In genomic region chr1:186304982-186305949, GRCh38 we compare ENCODE assay signal across 9 cellular contexts. TPM values are rescaled to one million over a fixed set of nuclear protein-coding genes. Genes with fewer than 3 reads are reported as not detected.
DNase-seq lines count a peak whose midpoint lies in the region; ATAC-seq and TF ChIP-seq lines count a peak whose summit lies in the region.
"Had no signal": no experiment of that assay in that cellular context is flagged by ENCODE, and none has a peak within 500 bp of the region (broad histone marks: within the 10 kb centered on the region; RNA-seq: fewer than 3 reads in every experiment).

No MANE protein-coding gene starts in this region.

- DNase-seq in activated CD4-positive, alpha-beta T cell treated with anti-CD3 and anti-CD28 coated beads, Interleukin-2, amount 10 ng/mL, durations not matched to agents 7 days and 5 days = peak; percentile 66
- no peak for DNase-seq in activated CD4-positive, alpha-beta T cell treated with anti-CD3 and anti-CD28 coated beads, Interleukin-2, amount 50 U/mL, for 48 hours
- DNase-seq in T-cell (peak in 6 of 34 experiments; percentile 5 to 28 (median 14)), globus pallidus (ENCODE audit: low spot score) (peak; percentile 18), type B pancreatic cell (ENCODE audit: extremely low spot score, unreplicated experiment) (no peak)

- H3K36me3 Mint-ChIP-seq in activated CD4-positive, alpha-beta T cell treated with anti-CD3 and anti-CD28 coated beads, Interleukin-2, amount 10 ng/mL, durations not matched to agents 7 days and 5 days (ENCODE audit: low read depth) = peaks cover 25% of the 10 kb centered on the region
- peaks cover 4% of the 10 kb centered on the region for H3K36me3 Mint-ChIP-seq in T-cell
- peaks cover 3% of the 10 kb centered on the region for H3K36me3 Mint-ChIP-seq in type B pancreatic cell

- peaks cover 8% of the 10 kb centered on the region for H3K9me3 Mint-ChIP-seq in activated CD4-positive, alpha-beta T cell treated with anti-CD3 and anti-CD28 coated beads, Interleukin-2, amount 10 ng/mL, durations not matched to agents 7 days and 5 days
- peaks cover 0 to 4% (median 0%) of the 10 kb centered on the region in 3 donors for H3K9me3 Mint-ChIP-seq in T-cell
- H3K9me3 Mint-ChIP-seq in type B pancreatic cell = no peaks in the 10 kb centered on the region
- H3K9me3 Mint-ChIP-seq: central memory CD8-positive, alpha-beta T cell had no signal

- no peaks in the 10 kb centered on the region for H3K27me3 ChIP-seq in HUES48 (ENCODE audit: control insufficient read depth, insufficient read depth, low read length)

- H3K4me1 Mint-ChIP-seq in activated CD4-positive, alpha-beta T cell treated with anti-CD3 and anti-CD28 coated beads, Interleukin-2, amount 10 ng/mL, durations not matched to agents 7 days and 5 days = peaks cover 61% of the 10 kb centered on the region
- peaks cover 56 to 57% (median 56%) of the 10 kb centered on the region in 3 donors for H3K4me1 Mint-ChIP-seq in T-cell
- H3K4me1 Mint-ChIP-seq in type B pancreatic cell (ENCODE audit: unreplicated experiment) = no peaks in the 10 kb centered on the region

- no peak overlapping the region for H3K4me3 ChIP-seq in HUES48 (ENCODE audit: low read depth, low read length)

- POLR2A ChIA-PET in activated CD4-positive, alpha-beta T cell treated with anti-CD3 and anti-CD28 coated beads, Interleukin-2, amount 10 ng/mL, durations not matched to agents 7 days and 5 days (lab: Charles Lee) = interaction anchor here (0.6 kb wide), 1 partner anchor 70 kb away, joined by 6 read pairs; the partner anchor contains the start of gene ODR4
- POLR2A ChIA-PET in T-cell (lab: Charles Lee) = interaction anchor here in 1 of 2 donors (0.6 kb wide), 1 partner anchor 15 kb away, joined by 4 read pairs; no protein-coding TSS in a partner anchor

- H3K27ac ChIP-seq in HUES48 (ENCODE audit: low read depth, low read length) = peak overlapping the region; percentile 5

- no peaks in the 10 kb centered on the region for H3K27me3 Mint-ChIP-seq in activated CD4-positive, alpha-beta T cell treated with anti-CD3 and anti-CD28 coated beads, Interleukin-2, amount 10 ng/mL, durations not matched to agents 7 days and 5 days
- H3K27me3 Mint-ChIP-seq in T-cell (no peaks in the 10 kb centered on the region), type B pancreatic cell (peaks cover 3% of the 10 kb centered on the region)
- H3K27me3 Mint-ChIP-seq: central memory CD8-positive, alpha-beta T cell had no signal

- H3K9me3 ChIP-seq in HUES48 (ENCODE audit: control insufficient read depth, insufficient read depth, low read length) = no peaks in the 10 kb centered on the region

- peak overlapping the region; percentile 91 for H3K27ac Mint-ChIP-seq in activated CD4-positive, alpha-beta T cell treated with anti-CD3 and anti-CD28 coated beads, Interleukin-2, amount 10 ng/mL, durations not matched to agents 7 days and 5 days
- peak overlapping the region; percentile 92 to 95 for H3K27ac Mint-ChIP-seq in T-cell
- H3K27ac Mint-ChIP-seq in type B pancreatic cell = no peak overlapping the region

- no peak overlapping the region for H3K9ac ChIP-seq in HUES48 (ENCODE audit: low read depth, low read length)

- CTCF ChIA-PET in activated CD4-positive, alpha-beta T cell treated with anti-CD3 and anti-CD28 coated beads, Interleukin-2, amount 10 ng/mL, durations not matched to agents 7 days and 5 days (lab: Charles Lee) = interaction anchor here (1.0 to 1.9 kb wide), 5 partner anchors 10 to 20 kb away, joined by 3 to 8 read pairs (median 3); partner anchors contain the start of gene PRG4
- CTCF ChIA-PET in T-cell (lab: Charles Lee) = interaction anchor here (1.0 to 2.3 kb wide), 5 partner anchors 9 to 18 kb away, joined by 3 to 7 read pairs (median 4); no protein-coding TSS in a partner anchor

- H3K4me3 Mint-ChIP-seq in activated CD4-positive, alpha-beta T cell treated with anti-CD3 and anti-CD28 coated beads, Interleukin-2, amount 10 ng/mL, durations not matched to agents 7 days and 5 days = peak overlapping the region; percentile 20
- H3K4me3 Mint-ChIP-seq in T-cell (peak overlapping the region in 1 of 3 donors; percentile 52), type B pancreatic cell (no peak overlapping the region)
- H3K4me3 Mint-ChIP-seq: central memory CD8-positive, alpha-beta T cell had no signal

- TF ChIP-seq CTCF in type B pancreatic cell (conservative IDR thresholded peaks at IDR 0.05) = peak; percentile 74

- no peaks in the 10 kb centered on the region for H3K36me3 ChIP-seq in HUES48 (ENCODE audit: control insufficient read depth, insufficient read depth, low read length)

- H3K4me1 ChIP-seq in HUES48 (ENCODE audit: control insufficient read depth, insufficient read depth, low read length) = no peaks in the 10 kb centered on the region

- ATAC-seq in GM21423 (IDR thresholded peaks at IDR 0.05; ENCODE audit: unreplicated experiment) (peak; percentile 59), T-cell (replicated peaks in 1 of 4) (peak in 1 of 4 experiments; percentile 28), GM21390 (IDR thresholded peaks at IDR 0.05; ENCODE audit: unreplicated experiment) (no peak)

RNA-seq across cellular contexts. Expression of gene PRG4, which starts 9.2 kb away (rescaled TPM):
- total RNA-seq in activated CD4-positive, alpha-beta T cell treated with anti-CD3 and anti-CD28 coated beads, Interleukin-2, amount 10 ng/mL, durations not matched to agents 7 days and 5 days = under 1 TPM; 0.69 to 0.92 TPM
- total RNA-seq in T-cell (under 1 TPM; 0.09 to 0.53 (median 0.35) TPM), type B pancreatic cell (ENCODE audit: low replicate concordance) (not detected in 2 replicates)

Comparison
In these comparisons a context has a peak if more than half of its experiments do, and no peak if none do; other contexts are left out.
1. DNase-seq: peak in activated CD4-positive, alpha-beta T cell treated with anti-CD3 and anti-CD28 coated beads, Interleukin-2, amount 10 ng/mL, durations not matched to agents 7 days and 5 days (single experiment) and globus pallidus (single experiment); none in activated CD4-positive, alpha-beta T cell treated with anti-CD3 and anti-CD28 coated beads, Interleukin-2, amount 50 U/mL, for 48 hours (0 of 2) and type B pancreatic cell (single experiment).